ENCODE assay signal across 14 cellular contexts in the genomic region with DNA sequence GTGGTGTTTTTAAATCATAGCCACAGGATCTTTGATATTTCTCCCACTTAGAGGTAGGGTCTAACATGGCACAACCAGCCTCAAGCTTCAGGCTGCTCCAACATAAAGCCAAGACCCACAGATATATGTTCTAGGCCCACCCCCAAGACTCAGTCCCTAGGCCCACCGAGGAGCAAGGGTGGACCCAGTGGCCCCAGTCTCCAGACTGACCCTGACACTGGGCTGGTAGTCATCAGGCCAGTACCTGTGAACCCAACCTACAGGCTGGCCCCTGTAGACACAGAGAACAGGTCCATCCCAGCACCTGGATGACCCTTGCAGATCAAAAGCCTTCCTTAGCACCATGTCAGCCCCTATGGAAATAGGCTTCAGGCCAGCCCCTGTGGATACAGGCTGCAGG.
DNase-seq lines count a peak whose midpoint lies in the region; ATAC-seq and TF ChIP-seq lines count a peak whose summit lies in the region.
"Had no signal": no experiment of that assay in that cellular context is flagged by ENCODE, and none has a peak within 500 bp of the region (broad histone marks: within the 10 kb centered on the region; RNA-seq: fewer than 3 reads in every experiment).

No MANE protein-coding gene starts in this region.

- ATAC-seq in stimulated activated naive CD8-positive, alpha-beta T cell treated with anti-CD3 and anti-CD28 coated beads, Interleukin-15, amount 100 ng/mL, for 72 hours = peak; percentile 28
- ATAC-seq in stimulated activated naive CD8-positive, alpha-beta T cell treated with anti-CD3 and anti-CD28 coated beads, Interleukin-15, Interleukin-2, amounts not matched to agents 100 U/mL and 50 U/mL, for 24 hours = no peak
- ATAC-seq in natural killer cell = no peak
- ATAC-seq in aorta (ENCODE audit: low FRiP score) = no peak
- ATAC-seq in activated naive CD4-positive, alpha-beta T cell treated with anti-CD3 and anti-CD28 coated beads, Interleukin-2, amount 50 U/mL, for 72 hours = no peak
- ATAC-seq: A549 had no signal

- intact Hi-C loops in natural killer cell (cut with micrococcal nuclease) (no loop called here), posterior vena cava (cut with DNase I) (no loop called here), aorta (cut with DNase I) (no loop called here)

- peaks cover 0 to 2% of the 10 kb centered on the region in 2 donors for H3K36me3 ChIP-seq in aorta (ENCODE audit: control insufficient read depth in 1 of 2, insufficient read depth in 2 of 2, low read length in 1 of 2)

- H3K4me1 Mint-ChIP-seq in stimulated activated naive CD8-positive, alpha-beta T cell treated with anti-CD3 and anti-CD28 coated beads, Interleukin-15, amount 100 ng/mL, for 72 hours = no peaks in the 10 kb centered on the region
- H3K4me1 Mint-ChIP-seq in natural killer cell = no peaks in the 10 kb centered on the region
- H3K4me1 Mint-ChIP-seq: CD4-positive, alpha-beta memory T cell; H9 had no signal

- no peak for TF ChIP-seq CTCF in natural killer cell (IDR thresholded peaks at IDR 0.05)

- no peaks in the 10 kb centered on the region for H3K27me3 Mint-ChIP-seq in stimulated activated naive CD8-positive, alpha-beta T cell treated with anti-CD3 and anti-CD28 coated beads, Interleukin-15, amount 100 ng/mL, for 72 hours
- no peaks in the 10 kb centered on the region for H3K27me3 Mint-ChIP-seq in natural killer cell (ENCODE audit: low read depth in 2 of 2)
- H3K27me3 Mint-ChIP-seq: CD4-positive, alpha-beta memory T cell had no signal

- no peaks in the 10 kb centered on the region for H3K9me3 ChIP-seq in aorta (ENCODE audit: control insufficient read depth, low read length)
- H3K9me3 ChIP-seq: A549 had no signal

- no peaks in the 10 kb centered on the region for H3K4me1 ChIP-seq in aorta (ENCODE audit: control insufficient read depth in 1 of 2, insufficient read depth in 2 of 2, low read length in 2 of 2)
- H3K4me1 ChIP-seq: A549 had no signal

- H3K4me3 Mint-ChIP-seq in stimulated activated naive CD8-positive, alpha-beta T cell treated with anti-CD3 and anti-CD28 coated beads, Interleukin-15, amount 100 ng/mL, for 72 hours = no peak overlapping the region
- no peak overlapping the region for H3K4me3 Mint-ChIP-seq in natural killer cell
- H3K4me3 Mint-ChIP-seq: CD4-positive, alpha-beta memory T cell; H9 had no signal

- H3K36me3 Mint-ChIP-seq in natural killer cell = no peaks in the 10 kb centered on the region
- no peaks in the 10 kb centered on the region for H3K36me3 Mint-ChIP-seq in activated naive CD4-positive, alpha-beta T cell treated with anti-CD3 and anti-CD28 coated beads, Interleukin-2, amount 50 U/mL, for 72 hours
- H3K36me3 Mint-ChIP-seq: CD4-positive, alpha-beta memory T cell had no signal

- H3K4me3 ChIP-seq in aorta (ENCODE audit: low read length in 2 of 2) = no peak overlapping the region
- H3K4me3 ChIP-seq: A549 had no signal

- DNase-seq in stimulated activated naive CD8-positive, alpha-beta T cell treated with anti-CD3 and anti-CD28 coated beads, Interleukin-15, amount 100 ng/mL, for 72 hours = no peak
- no peak for DNase-seq in stimulated activated naive CD8-positive, alpha-beta T cell treated with anti-CD3 and anti-CD28 coated beads, Interleukin-15, Interleukin-2, amounts not matched to agents 100 U/mL and 50 U/mL, for 24 hours
- DNase-seq in natural killer cell (peak; percentile 14), posterior vena cava (ENCODE audit: low spot score) (peak; percentile 52), aorta (peak; percentile 24 to 37), NCI-H146 treated with DMSO at 0.1 percent for 48 hours (lab: John Stamatoyannopoulos, UW; ENCODE audit: unreplicated experiment) (no peak)
- no peak for DNase-seq in activated naive CD4-positive, alpha-beta T cell treated with anti-CD3 and anti-CD28 coated beads, Interleukin-2, amount 50 U/mL, for 72 hours (ENCODE audit: low spot score in 2 of 2)
- no peak for DNase-seq in activated naive CD4-positive, alpha-beta T cell (lab: John Stamatoyannopoulos, UW)
- DNase-seq: AML-193; CD4-positive, alpha-beta memory T cell; H9 had no signal

- WGBS in aorta, 2 donors = 88 to 94% methylated on average over 1 of the region's 1 CpG

- H3K9me3 Mint-ChIP-seq in stimulated activated naive CD8-positive, alpha-beta T cell treated with anti-CD3 and anti-CD28 coated beads, Interleukin-15, amount 100 ng/mL, for 72 hours = no peaks in the 10 kb centered on the region
- H3K9me3 Mint-ChIP-seq in natural killer cell = no peaks in the 10 kb centered on the region
- no peaks in the 10 kb centered on the region for H3K9me3 Mint-ChIP-seq in activated naive CD4-positive, alpha-beta T cell treated with anti-CD3 and anti-CD28 coated beads, Interleukin-2, amount 50 U/mL, for 72 hours
- H3K9me3 Mint-ChIP-seq: H9 had no signal

- no peaks in the 10 kb centered on the region for H3K27me3 ChIP-seq in aorta (ENCODE audit: control insufficient read depth in 1 of 2, insufficient read depth in 2 of 2, low read length in 1 of 2)

- no peak overlapping the region for H3K27ac ChIP-seq in aorta (ENCODE audit: low read depth in 1 of 2, low read length in 2 of 2)
- H3K27ac ChIP-seq: 22Rv1, A549, C4-2B had no signal

- no peak overlapping the region for H3K27ac Mint-ChIP-seq in stimulated activated naive CD8-positive, alpha-beta T cell treated with anti-CD3 and anti-CD28 coated beads, Interleukin-15, amount 100 ng/mL, for 72 hours
- no peak overlapping the region for H3K27ac Mint-ChIP-seq in natural killer cell
- H3K27ac Mint-ChIP-seq in activated naive CD4-positive, alpha-beta T cell treated with anti-CD3 and anti-CD28 coated beads, Interleukin-2, amount 50 U/mL, for 72 hours = no peak overlapping the region
- H3K27ac Mint-ChIP-seq: CD4-positive, alpha-beta memory T cell; H9 had no signal

Comparison
In these comparisons a context has a peak if more than half of its experiments do, and no peak if none do; other contexts are left out.
1. DNase-seq: peak in natural killer cell (single experiment), posterior vena cava (single experiment) and aorta (2 of 2); none in stimulated activated naive CD8-positive, alpha-beta T cell treated with anti-CD3 and anti-CD28 coated beads, Interleukin-15, amount 100 ng/mL, for 72 hours (0 of 2), stimulated activated naive CD8-positive, alpha-beta T cell treated with anti-CD3 and anti-CD28 coated beads, Interleukin-15, Interleukin-2, amounts not matched to agents 100 U/mL and 50 U/mL, for 24 hours (single experiment), activated naive CD4-positive, alpha-beta T cell treated with anti-CD3 and anti-CD28 coated beads, Interleukin-2, amount 50 U/mL, for 72 hours (0 of 2), NCI-H146 treated with DMSO at 0.1 percent for 48 hours (single experiment) and activated naive CD4-positive, alpha-beta T cell (0 of 4).